ENCODE assay signal across 8 cellular contexts in the genomic region with DNA sequence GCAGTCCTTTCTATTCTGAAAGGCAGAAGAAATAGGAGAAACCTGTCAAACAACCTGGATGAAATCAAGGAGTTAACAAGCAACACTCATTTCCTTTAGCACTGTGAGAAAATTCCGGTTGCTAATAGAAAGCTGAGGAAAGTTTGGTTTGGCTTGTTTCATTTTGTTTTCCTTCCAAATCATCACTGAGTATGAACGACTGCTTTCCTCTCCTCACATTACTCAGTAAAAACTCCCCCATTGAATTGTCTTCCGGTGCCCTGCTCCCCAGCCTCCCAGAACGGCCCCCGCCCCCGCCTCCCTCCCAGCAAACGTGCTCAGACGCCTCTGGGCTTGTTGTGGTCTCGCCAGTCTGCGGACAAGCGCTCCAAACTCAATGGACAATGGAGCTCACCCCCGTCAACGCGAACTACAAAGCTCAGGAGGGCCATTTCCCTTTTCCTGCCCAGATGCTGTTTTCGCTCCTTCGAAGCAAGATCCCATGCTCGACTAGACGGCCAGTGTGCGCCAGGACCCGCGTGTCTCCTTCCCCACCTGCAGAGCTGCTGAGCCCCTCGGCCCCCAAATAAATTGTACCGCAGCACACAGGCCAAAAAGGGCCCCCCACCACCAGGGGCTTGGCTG. TPM values are rescaled to one million over a fixed set of nuclear protein-coding genes. Genes with fewer than 3 reads are reported as not detected.
DNase-seq lines count a peak whose midpoint lies in the region; ATAC-seq, FAIRE-seq and TF ChIP-seq lines count a peak whose summit lies in the region.

No MANE protein-coding gene starts in this region.

- H3K4me3 ChIP-seq in DND-41 (ENCODE audit: low read depth in 1 of 2, low read length in 2 of 2) (peak overlapping the region; percentile 60 to 79), heart left ventricle (peak overlapping the region; percentile 50 to 97 (median 76))

- H3K27me3 ChIP-seq in DND-41 (ENCODE audit: insufficient read depth, low read length, poor library complexity) = no peaks in the 10 kb centered on the region
- peaks cover 0 to 4% (median 0%) of the 10 kb centered on the region in 9 donors for H3K27me3 ChIP-seq in heart left ventricle

- 0 to 2% (median 0%) methylated on average over 22 to 23 of the region's 23 CpGs for WGBS in heart left ventricle, 4 donors

- H3K9ac ChIP-seq in DND-41 (ENCODE audit: low read depth, low read length) = peak overlapping the region; percentile 71

- no peak for TF ChIP-seq CTCF in DND-41 (IDR thresholded peaks at IDR 0.05; ENCODE audit: borderline replicate concordance, extremely low read depth, low read length, poor library complexity, severe bottlenecking)
- no peak for TF ChIP-seq CTCF in heart left ventricle (IDR thresholded peaks at IDR 0.05)

- H3K27ac ChIP-seq in DND-41 (ENCODE audit: low read length) (peak overlapping the region; percentile 87), KOPT-K1 (ENCODE audit: low read depth, low read length, poor library complexity, severe bottlenecking) (peak overlapping the region; percentile 91), heart left ventricle (peak overlapping the region; percentile 65 to 94 (median 86))

- peak overlapping the region; percentile 80 for H3K4me2 ChIP-seq in DND-41 (ENCODE audit: insufficient read depth, low read length)

- peaks cover 30% of the 10 kb centered on the region; the same call in 1 of the 2 replicates for H4K20me1 ChIP-seq in DND-41 (ENCODE audit: insufficient read depth, low read length)

- FAIRE-seq in urothelium cell line (lab: Jason Lieb, UNC) = no peak

- TF ChIP-seq POLR2A in heart left ventricle (IDR thresholded peaks at IDR 0.05) = no peak

- peak; percentile 57 for ATAC-seq in DND-41 (ENCODE audit: insufficient read depth, low read depth)
- ATAC-seq in GM21723 (IDR thresholded peaks at IDR 0.05; ENCODE audit: unreplicated experiment) = peak; percentile 55
- peak; percentile 23 to 70 (median 62) for ATAC-seq in heart left ventricle

- H3K9me3 ChIP-seq in DND-41 (ENCODE audit: insufficient read depth, low read length, severe bottlenecking) (no peaks in the 10 kb centered on the region), KOPT-K1 (ENCODE audit: insufficient read depth, low read length, poor library complexity, severe bottlenecking) (no peaks in the 10 kb centered on the region), heart left ventricle (no peaks in the 10 kb centered on the region)

- H3K4me1 ChIP-seq in DND-41 (ENCODE audit: insufficient read depth, low read length) = peaks cover 47% of the 10 kb centered on the region
- peaks cover 0 to 42% (median 17%) of the 10 kb centered on the region in 12 donors for H3K4me1 ChIP-seq in heart left ventricle

- intact Hi-C loops in heart left ventricle (cut with DNase I) = loop anchor here in 4 of 10 donors (5.0 to 10.0 kb wide), 5 partner anchors 65 to 517 kb away; a partner anchor contains a TSS

- DNase-seq in DND-41 (peak; percentile 74), SW480 (ENCODE audit: low spot score) (peak; percentile 79), amniotic epithelial cell (ENCODE audit: low read depth) (peak; percentile 56), heart left ventricle (peak; percentile 72 to 79 (median 75)), pons (ENCODE audit: low spot score) (peak; percentile 62), urothelium cell line (ENCODE audit: low spot score) (peak; percentile 68)

- peak overlapping the region; percentile 87 for H2AFZ ChIP-seq in DND-41 (ENCODE audit: low read depth, low read length)

- H3K36me3 ChIP-seq in DND-41 (ENCODE audit: insufficient read depth, low read length) = peaks cover 26% of the 10 kb centered on the region
- peaks cover 32% of the 10 kb centered on the region for H3K36me3 ChIP-seq in KOPT-K1 (ENCODE audit: insufficient read depth, low read length)
- peaks cover 0 to 4% (median 0%) of the 10 kb centered on the region in 9 donors for H3K36me3 ChIP-seq in heart left ventricle

- peaks cover 56% of the 10 kb centered on the region for H3K79me2 ChIP-seq in DND-41 (ENCODE audit: insufficient read depth, low read length)

RNA-seq across cellular contexts. Expression of a gene that starts 0.7 kb away (rescaled TPM):
- total RNA-seq in heart left ventricle = 10 to 100 TPM in 2 of 9 donors, 1 to 10 TPM in 7; 5.0 to 13.6 (median 7.6) TPM
- polyA plus RNA-seq in heart left ventricle = 1 to 10 TPM; 3.5 to 7.1 TPM

RNA-seq across cellular contexts. Expression of a gene that starts 11.9 kb away (rescaled TPM):
- 10 to 100 TPM in 2 of 9 donors, 1 to 10 TPM in 7; 2.1 to 21.0 (median 3.8) TPM for total RNA-seq in heart left ventricle
- polyA plus RNA-seq in heart left ventricle = 1 to 10 TPM in 1 of 2 donors, under 1 TPM in 1; 0.65 to 2.4 TPM

Comparison
In these comparisons a context has a peak if more than half of its experiments do, and no peak if none do; other contexts are left out.
1. Peak in every context shown above with its lines: DNase-seq, ATAC-seq, H3K4me3 ChIP-seq and H3K27ac ChIP-seq.